In the genomic region with DNA sequence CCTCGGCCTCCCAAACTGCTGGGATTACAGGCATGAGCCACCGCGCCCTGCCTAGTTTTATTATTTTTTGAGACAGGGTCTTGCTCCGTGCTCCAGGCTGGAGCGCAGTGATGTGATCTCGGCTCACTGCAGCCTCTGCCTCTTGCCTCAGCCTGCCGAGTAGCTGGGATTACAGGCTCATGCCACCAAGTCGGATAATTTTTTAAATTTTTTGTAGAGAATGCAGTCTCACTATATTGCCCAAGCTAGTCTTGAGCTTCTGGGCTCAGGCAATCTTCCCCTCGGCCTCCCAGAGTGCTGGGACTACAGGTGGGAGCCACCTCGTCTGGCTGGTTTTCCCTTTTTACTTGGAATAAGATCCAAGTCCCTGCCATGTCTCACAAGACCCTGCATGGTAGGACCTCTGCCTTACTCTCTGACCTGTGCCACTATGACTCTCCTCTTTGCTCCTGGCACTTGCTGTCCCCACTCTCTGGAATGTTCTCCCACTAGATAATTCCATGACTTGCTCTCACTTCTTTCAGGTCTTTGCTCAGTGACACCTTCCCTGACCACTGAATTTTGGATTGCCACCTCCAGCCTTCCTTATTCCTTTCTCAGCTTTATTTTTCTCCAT, we compare ENCODE assay signal across 29 cellular contexts. TPM values are rescaled to one million over a fixed set of nuclear protein-coding genes. Genes with fewer than 3 reads are reported as not detected.
"Had no signal": no experiment of that assay in that cellular context is flagged by ENCODE, and none has a peak within 500 bp of the region (broad histone marks: within the 10 kb centered on the region; RNA-seq: fewer than 3 reads in every experiment).

No MANE protein-coding gene starts in this region.

- DNase-seq: activated CD4-positive, alpha-beta T cell treated with anti-CD3 and anti-CD28 coated beads, Interleukin-2, amount 50 U/mL, for 48 hours; activated CD8-positive, alpha-beta memory T cell treated with anti-CD3 and anti-CD28 coated beads for 24 hours; activated effector memory CD4-positive, alpha-beta T cell treated with anti-CD3 and anti-CD28 coated beads, Interleukin-2, amount 50 U/mL, for 16 hours; activated naive CD4-positive, alpha-beta T cell treated with anti-CD3 and anti-CD28 coated beads, Interleukin-2, amount 10 ng/mL, durations not matched to agents 7 days and 5 days; amniotic stem cell; brain microvascular endothelial cell; dorsolateral prefrontal cortex; effector memory CD4-positive, alpha-beta T cell; erythroblast; head of caudate nucleus; hypothalamus; immature natural killer cell; midbrain; naive thymus-derived CD4-positive, alpha-beta T cell; pancreas; sigmoid colon; small intestine; stimulated activated CD4-positive, alpha-beta T cell treated with anti-CD3 and anti-CD28 coated beads, Interleukin-4, amount 100 ng/mL, for 24 hours; T-helper 9 cell had no signal

- H3K9me3 ChIP-seq: gastroesophageal sphincter, pancreas, prostate gland, sigmoid colon, tibial nerve had no signal

- H3K27ac Mint-ChIP-seq: activated naive CD4-positive, alpha-beta T cell treated with anti-CD3 and anti-CD28 coated beads, Interleukin-2, amount 10 ng/mL, durations not matched to agents 7 days and 5 days; immature natural killer cell; stimulated activated effector memory CD8-positive, alpha-beta T cell treated with anti-CD3 and anti-CD28 coated beads, Interleukin-12 subunit alpha, Interleukin-12 subunit beta, amount 100 ng/mL, for 72 hours had no signal

- H3K4me3 Mint-ChIP-seq: activated naive CD4-positive, alpha-beta T cell treated with anti-CD3 and anti-CD28 coated beads, Interleukin-2, amount 10 ng/mL, durations not matched to agents 7 days and 5 days; immature natural killer cell; naive thymus-derived CD4-positive, alpha-beta T cell; stimulated activated effector memory CD8-positive, alpha-beta T cell treated with anti-CD3 and anti-CD28 coated beads, Interleukin-12 subunit alpha, Interleukin-12 subunit beta, amount 100 ng/mL, for 72 hours had no signal

- H3K4me3 ChIP-seq: coronary artery, dorsolateral prefrontal cortex, gastroesophageal sphincter, pancreas, prostate gland, sigmoid colon, tibial nerve had no signal

- H3K36me3 Mint-ChIP-seq: activated naive CD4-positive, alpha-beta T cell treated with anti-CD3 and anti-CD28 coated beads, Interleukin-2, amount 10 ng/mL, durations not matched to agents 7 days and 5 days; naive thymus-derived CD4-positive, alpha-beta T cell; stimulated activated effector memory CD8-positive, alpha-beta T cell treated with anti-CD3 and anti-CD28 coated beads, Interleukin-12 subunit alpha, Interleukin-12 subunit beta, amount 100 ng/mL, for 72 hours had no signal

- ATAC-seq: activated CD4-positive, CD25-positive, alpha-beta regulatory T cell treated with anti-CD3 and anti-CD28 coated beads, Interleukin-2, amount 50 U/mL, for 24 hours; gastroesophageal sphincter; naive thymus-derived CD4-positive, alpha-beta T cell; pancreas; stimulated activated effector memory CD8-positive, alpha-beta T cell treated with anti-CD3 and anti-CD28 coated beads, Interleukin-12 subunit alpha, Interleukin-12 subunit beta, amount 100 ng/mL, for 72 hours had no signal

- H3K27ac ChIP-seq: brain microvascular endothelial cell, coronary artery, dorsolateral prefrontal cortex, gastroesophageal sphincter, pancreas, prostate gland, sigmoid colon, tibial nerve, VCaP had no signal

- H3K4me1 ChIP-seq: pancreas, prostate gland, sigmoid colon had no signal

- H3K9me3 Mint-ChIP-seq: activated naive CD4-positive, alpha-beta T cell treated with anti-CD3 and anti-CD28 coated beads, Interleukin-2, amount 10 ng/mL, durations not matched to agents 7 days and 5 days; immature natural killer cell; naive thymus-derived CD4-positive, alpha-beta T cell; stimulated activated effector memory CD8-positive, alpha-beta T cell treated with anti-CD3 and anti-CD28 coated beads, Interleukin-12 subunit alpha, Interleukin-12 subunit beta, amount 100 ng/mL, for 72 hours had no signal

- H3K36me3 ChIP-seq: brain microvascular endothelial cell, gastroesophageal sphincter, pancreas, prostate gland, sigmoid colon, tibial nerve had no signal

- H3K27me3 ChIP-seq: pancreas had no signal

RNA-seq across cellular contexts. Expression of a gene that starts 28.3 kb away (rescaled TPM):
- polyA plus RNA-seq: naive thymus-derived CD4-positive, alpha-beta T cell had no signal

RNA-seq across cellular contexts. Expression of a gene that starts 32.7 kb away (rescaled TPM):
- total RNA-seq: cerebellum, fibroblast of villous mesenchyme had no signal
- polyA plus RNA-seq: neural cell had no signal
